Comparison of ENCODE assay signal across 8 cellular contexts in the genomic region with DNA sequence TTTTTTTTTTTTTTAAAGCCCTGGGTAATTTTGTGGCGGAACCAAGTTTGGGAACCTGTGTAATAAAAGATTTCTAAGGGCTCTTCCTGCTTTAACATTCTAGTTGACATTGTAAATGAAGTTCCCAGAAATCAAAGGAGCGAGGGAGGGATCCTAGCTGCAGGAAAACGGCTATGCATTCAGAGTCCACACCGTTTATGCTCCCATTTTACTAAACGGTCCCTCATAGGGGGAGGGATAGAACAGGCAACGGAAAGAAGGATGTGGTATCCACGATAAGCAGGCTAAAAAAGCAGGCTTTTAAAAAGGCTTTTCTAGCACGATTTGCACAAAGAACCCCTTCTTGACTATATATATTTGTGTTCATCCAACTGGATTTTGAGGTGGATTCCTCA.
A peak's percentile ranks its signal among the peaks of the same experiment; 100 is the strongest.
DNase-seq lines count a peak whose midpoint lies in the region; ATAC-seq lines count a peak whose summit lies in the region.

No MANE protein-coding gene starts in this region.

- H3K36me3 ChIP-seq in duodenal mucosa (ENCODE audit: control insufficient read depth in 1 of 2, insufficient read depth in 2 of 2, low read length in 2 of 2): peaks cover 0 to 3% of the 10 kb centered on the region in 2 donors
- H3K36me3 ChIP-seq in mucosa of stomach (ENCODE audit: control insufficient read depth, insufficient read depth, low read length): no peaks in the 10 kb centered on the region

- H3K9ac ChIP-seq in duodenal mucosa (ENCODE audit: low read depth in 1 of 2, low read length in 2 of 2) (peak overlapping the region; percentile 65 to 79), mucosa of stomach (ENCODE audit: low read length) (peak overlapping the region; percentile 70)

- H3K4me1 ChIP-seq in duodenal mucosa (ENCODE audit: control insufficient read depth in 1 of 2, insufficient read depth in 2 of 2, low read length in 2 of 2): peaks cover 9 to 12% of the 10 kb centered on the region in 2 donors
- peaks cover 4% of the 10 kb centered on the region for H3K4me1 ChIP-seq in mucosa of stomach (ENCODE audit: control insufficient read depth, insufficient read depth, low read length)

- no peaks in the 10 kb centered on the region for H3K9me3 ChIP-seq in duodenal mucosa (ENCODE audit: control insufficient read depth in 1 of 2, low read length in 2 of 2)
- no peaks in the 10 kb centered on the region for H3K9me3 ChIP-seq in mucosa of stomach (ENCODE audit: control insufficient read depth, low read length)

- H3K27ac ChIP-seq in duodenal mucosa (ENCODE audit: low read depth, low read length): peak overlapping the region; percentile 63

- H3K4me3 ChIP-seq in duodenal mucosa (ENCODE audit: low read depth in 1 of 2, low read length in 2 of 2) (peak overlapping the region; percentile 92 to 93), mucosa of stomach (ENCODE audit: low read length) (peak overlapping the region; percentile 64)

- DNase-seq in NCI-H510A treated with DMSO at 0.1 percent for 48 hours (lab: John Stamatoyannopoulos, UW): peak; percentile 70
- no peak for DNase-seq in NCI-H510A (lab: John Stamatoyannopoulos, UW)
- DNase-seq in NCI-H748 (lab: John Stamatoyannopoulos, UW; ENCODE audit: unreplicated experiment): peak; percentile 58
- DNase-seq in stimulated activated CD4-positive, alpha-beta T cell treated with anti-CD3 and anti-CD28 coated beads, Interleukin-4, amount 100 ng/mL, for 4 hours: no peak

- ATAC-seq in HG02938 (IDR thresholded peaks at IDR 0.05; ENCODE audit: unreplicated experiment) (no peak), HG03571 (IDR thresholded peaks at IDR 0.05; ENCODE audit: unreplicated experiment) (no peak)

- H3K27me3 ChIP-seq in duodenal mucosa (ENCODE audit: control insufficient read depth in 1 of 2, insufficient read depth in 2 of 2, low read length in 2 of 2): no peaks in the 10 kb centered on the region
- no peaks in the 10 kb centered on the region for H3K27me3 ChIP-seq in mucosa of stomach (ENCODE audit: control insufficient read depth, insufficient read depth, low read length)

Comparison
In these comparisons a context has a peak if more than half of its experiments do, and no peak if none do; other contexts are left out.
1. DNase-seq: peak in NCI-H510A treated with DMSO at 0.1 percent for 48 hours (single experiment) and NCI-H748 (single experiment); none in NCI-H510A (single experiment) and stimulated activated CD4-positive, alpha-beta T cell treated with anti-CD3 and anti-CD28 coated beads, Interleukin-4, amount 100 ng/mL, for 4 hours (0 of 2).